In genomic region chr6:104629826-104630225, GRCh38 we compare ENCODE assay signal across 20 cellular contexts.
DNase-seq lines count a peak whose midpoint lies in the region; ATAC-seq, FAIRE-seq and TF ChIP-seq lines count a peak whose summit lies in the region.
"Had no signal": no experiment of that assay in that cellular context is flagged by ENCODE, and none has a peak within 500 bp of the region (broad histone marks: within the 10 kb centered on the region; RNA-seq: fewer than 3 reads in every experiment).

No MANE protein-coding gene starts in this region.

- H3K9me3 Mint-ChIP-seq in nephron progenitor cell: no peaks in the 10 kb centered on the region
- H3K9me3 Mint-ChIP-seq: CD4-positive, alpha-beta T cell; H9 had no signal

- peak overlapping the region; percentile 69 for H3K27ac Mint-ChIP-seq in nephron progenitor cell
- H3K27ac Mint-ChIP-seq: CD4-positive, alpha-beta T cell had no signal

- BruUV-seq in Panc1 (replicated peaks; lab: Mats Ljungman, UMichigan) (no TSS peak), endothelial cell of umbilical vein (replicated peaks; lab: Mats Ljungman, UMichigan) (no TSS peak)

- no peak for TF ChIP-seq POLR2A in endothelial cell of umbilical vein (IDR thresholded peaks at IDR 0.05; ENCODE audit: low read depth, low read length)

- no peak for TF ChIP-seq CTCF in Panc1 (IDR thresholded peaks at IDR 0.05)
- no peak for TF ChIP-seq CTCF in endothelial cell of umbilical vein (IDR thresholded peaks at IDR 0.05; ENCODE audit: extremely low read depth in 1 of 2, insufficient read depth in 1 of 2, low read depth in 1 of 2, low read length in 2 of 2)
- no peak for TF ChIP-seq CTCF in nephron progenitor cell (IDR thresholded peaks at IDR 0.05)

- H3K9me3 ChIP-seq in Panc1 (ENCODE audit: control insufficient read depth, insufficient read depth, low read depth, low read length): no peaks in the 10 kb centered on the region
- H3K9me3 ChIP-seq in endothelial cell of umbilical vein (replicated peaks; ENCODE audit: control insufficient read depth, insufficient read depth, low read length): no peaks in the 10 kb centered on the region
- H3K9me3 ChIP-seq: Caco-2 had no signal

- no peaks in the 10 kb centered on the region for H3K79me2 ChIP-seq in endothelial cell of umbilical vein (ENCODE audit: control insufficient read depth, insufficient read depth, low read length)

- POLR2A ChIA-PET in Panc1 (lab: Charles Lee): no interaction called here
- POLR2A ChIA-PET in endothelial cell of umbilical vein (lab: Charles Lee): no interaction called here

- no peaks in the 10 kb centered on the region for H4K20me1 ChIP-seq in endothelial cell of umbilical vein (replicated peaks; ENCODE audit: control insufficient read depth, extremely low read depth, insufficient read depth, low read length)

- H3K4me3 ChIP-seq in Panc1 (ENCODE audit: low read depth in 2 of 2, low read length in 2 of 2) (no peak overlapping the region), endothelial cell of umbilical vein (replicated peaks in 1 of 3; ENCODE audit: insufficient read depth in 1 of 3, low read depth in 1 of 3, low read length in 3 of 3) (no peak overlapping the region)
- H3K4me3 ChIP-seq: GM12878 had no signal

- peaks cover 3% of the 10 kb centered on the region for H3K27me3 Mint-ChIP-seq in nephron progenitor cell (ENCODE audit: low read depth, poor library complexity)

- no peak for DNase-seq in Panc1 (ENCODE audit: low read depth, low spot score)
- DNase-seq in endothelial cell of umbilical vein (ENCODE audit: low read depth, low spot score): no peak
- no peak for DNase-seq in nephron progenitor cell
- DNase-seq in Ammon's horn (ENCODE audit: low spot score): no peak
- no peak for DNase-seq in GM19239 (ENCODE audit: insufficient read length, low spot score)
- no peak for DNase-seq in HPDE6-E6E7 (ENCODE audit: extremely low spot score)
- DNase-seq: ACHN; Caco-2; CD4-positive, alpha-beta T cell; DMS153; DMS79; GF-D8; H9; KG1 had no signal

- no peak overlapping the region for H2AFZ ChIP-seq in endothelial cell of umbilical vein (ENCODE audit: low read depth, low read length)

- CTCF ChIA-PET in Panc1 (lab: Charles Lee) (no interaction called here), endothelial cell of umbilical vein (lab: Charles Lee) (no interaction called here)

- intact Hi-C loops in Panc1 (cut with micrococcal nuclease; ENCODE audit: unreplicated experiment): loop anchor here (10.0 kb wide), 1 partner anchor 145 kb away; no protein-coding TSS in a partner anchor
- intact Hi-C loops in endothelial cell of umbilical vein (cut with micrococcal nuclease): loop anchor here (10.0 kb wide), 1 partner anchor 865 kb away; no protein-coding TSS in a partner anchor

- H3K36me3 ChIP-seq in Panc1 (ENCODE audit: control insufficient read depth, insufficient read depth, low read length): no peaks in the 10 kb centered on the region
- H3K36me3 ChIP-seq in endothelial cell of umbilical vein (ENCODE audit: control insufficient read depth in 2 of 2, extremely low read depth in 1 of 2, insufficient read depth in 2 of 2, low read length in 2 of 2): no peaks in the 10 kb centered on the region

- dilution Hi-C loops in endothelial cell of umbilical vein (cut with MboI; ENCODE audit: extremely low pct_ligation_motif_present, low sequenced_read_pairs): no loop called here

- no peak overlapping the region for H3K4me2 ChIP-seq in endothelial cell of umbilical vein (ENCODE audit: insufficient read depth, low read length)

- in situ Hi-C loops in Panc1 (cut with HindIII; ENCODE audit: low pct_unique_long_range_greater_than_20kb, low sequenced_read_pairs): no loop called here

- no peak overlapping the region for H3K4me3 Mint-ChIP-seq in nephron progenitor cell
- H3K4me3 Mint-ChIP-seq: CD4-positive, alpha-beta T cell; H9 had no signal

- no peak; the same call in 1 of the 2 replicates for ATAC-seq in Panc1
- no peak for ATAC-seq in GM19395 (IDR thresholded peaks at IDR 0.05; ENCODE audit: unreplicated experiment)
- ATAC-seq: GM12878 had no signal

- peak overlapping the region; percentile 61; the same call in 1 of the 2 replicates for H3K27ac ChIP-seq in Panc1 (ENCODE audit: low read length)
- H3K27ac ChIP-seq in endothelial cell of umbilical vein (ENCODE audit: insufficient read depth, low read depth, low read length): no peak overlapping the region
- H3K27ac ChIP-seq: C4-2B had no signal

- H3K36me3 Mint-ChIP-seq in nephron progenitor cell (ENCODE audit: low read depth): no peaks in the 10 kb centered on the region

- no peaks in the 10 kb centered on the region for H3K4me1 Mint-ChIP-seq in nephron progenitor cell

- peak; percentile 18 for FAIRE-seq in endothelial cell of umbilical vein (lab: Jason Lieb, UNC)
- no peak for FAIRE-seq in GM19239 (lab: Jason Lieb, UNC)
- FAIRE-seq: A204.1, D721Med, GM12878, H1 had no signal

- H3K27me3 ChIP-seq in Panc1 (ENCODE audit: control insufficient read depth, insufficient read depth, low read length): no peaks in the 10 kb centered on the region
- peaks cover 0 to 2% of the 10 kb centered on the region in 2 experiments for H3K27me3 ChIP-seq in endothelial cell of umbilical vein (ENCODE audit: control insufficient read depth in 2 of 2, insufficient read depth in 2 of 2, low read length in 2 of 2)

- H3K9me1 ChIP-seq in endothelial cell of umbilical vein (replicated peaks; ENCODE audit: control insufficient read depth, extremely low read depth, insufficient read depth, low read length): no peaks in the 10 kb centered on the region

- no peak overlapping the region for H3K9ac ChIP-seq in endothelial cell of umbilical vein (replicated peaks; ENCODE audit: extremely low read depth, insufficient read depth, low read length)

- peaks cover 13% of the 10 kb centered on the region for H3K4me1 ChIP-seq in Panc1 (ENCODE audit: control insufficient read depth, insufficient read depth, low read length)
- peaks cover 10% of the 10 kb centered on the region for H3K4me1 ChIP-seq in endothelial cell of umbilical vein (ENCODE audit: control insufficient read depth, extremely low read depth, insufficient read depth, low read length)

TF ChIP-seq in endothelial cell of umbilical vein, 7 proteins besides CTCF, POLR2A, EP300 and RAD21:
- no peak for TF ChIP-seq EZH2 (IDR thresholded peaks at IDR 0.05; ENCODE audit: borderline replicate concordance, low read depth, low read length, severe bottlenecking)
- TF ChIP-seq, protein P1, sequence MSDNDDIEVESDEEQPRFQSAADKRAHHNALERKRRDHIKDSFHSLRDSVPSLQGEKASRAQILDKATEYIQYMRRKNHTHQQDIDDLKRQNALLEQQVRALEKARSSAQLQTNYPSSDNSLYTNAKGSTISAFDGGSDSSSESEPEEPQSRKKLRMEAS (IDR thresholded peaks at IDR 0.05; ENCODE audit: insufficient read depth, insufficient read length): no peak
- no peak for TF ChIP-seq FOS (IDR thresholded peaks at IDR 0.05; ENCODE audit: borderline replicate concordance, insufficient read depth, low read length)
- no peak for TF ChIP-seq JUN (IDR thresholded peaks at IDR 0.05; ENCODE audit: borderline replicate concordance, insufficient read depth, insufficient read length, low read depth)
- TF ChIP-seq POLR2AphosphoS5 (IDR thresholded peaks at IDR 0.05; ENCODE audit: insufficient read depth, low read depth, low read length): no peak
- TF ChIP-seq GATA2 (IDR thresholded peaks at IDR 0.05; ENCODE audit: insufficient read depth, insufficient read length, low read depth, low read length): no peak
- TF ChIP-seq MYC (IDR thresholded peaks at IDR 0.05; ENCODE audit: low read depth, low read length): no peak
